In the genomic region with DNA sequence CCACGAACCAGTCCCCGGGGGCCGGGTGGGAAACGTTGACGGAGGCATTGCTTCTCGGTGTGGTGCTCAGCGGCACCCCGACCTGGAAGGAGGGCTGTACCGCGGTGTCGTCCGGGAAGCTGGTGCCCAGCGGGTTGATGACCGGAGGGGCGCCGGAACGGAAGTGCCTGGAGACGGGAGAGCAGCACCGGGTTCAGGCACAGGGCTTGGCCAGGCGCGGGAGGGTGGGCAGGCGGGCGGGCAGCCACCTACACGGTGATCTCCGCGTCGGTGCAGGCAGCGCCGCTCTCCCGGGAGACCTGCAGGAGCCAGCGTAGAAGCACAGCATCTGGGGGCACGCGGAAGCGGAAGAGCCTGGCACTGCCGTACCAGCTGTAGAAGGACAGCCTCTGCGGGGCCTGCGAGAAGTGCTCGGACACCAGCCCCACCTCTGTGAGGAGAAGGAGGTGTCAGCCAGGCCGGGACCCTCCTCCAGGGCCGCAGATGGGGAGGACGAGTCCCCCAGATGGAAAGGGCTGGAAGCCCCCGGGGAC, we compare ENCODE assay signal across 17 cellular contexts. TPM values are rescaled to one million over a fixed set of nuclear protein-coding genes. Genes with fewer than 3 reads are reported as not detected.
DNase-seq lines count a peak whose midpoint lies in the region; ATAC-seq, FAIRE-seq and TF ChIP-seq lines count a peak whose summit lies in the region.
"Had no signal": no experiment of that assay in that cellular context is flagged by ENCODE, and none has a peak within 500 bp of the region (broad histone marks: within the 10 kb centered on the region; RNA-seq: fewer than 3 reads in every experiment).

No MANE protein-coding gene starts in this region.

- H3K9me3 Mint-ChIP-seq in activated CD4-positive, alpha-beta T cell treated with anti-CD3 and anti-CD28 coated beads, Interleukin-2, amount 10 ng/mL, durations not matched to agents 7 days and 5 days, result no peaks in the 10 kb centered on the region
- H3K9me3 Mint-ChIP-seq: CD8-positive, alpha-beta T cell had no signal

- DNase-seq in right cardiac atrium (peak in 2 of 3 donors; percentile 39 to 69), right atrium auricular region (ENCODE audit: low spot score) (no peak), kidney (peak; percentile 75), neuronal stem cell (ENCODE audit: low spot score) (no peak), T1000 (lab: John Stamatoyannopoulos, UW) (no peak)
- DNase-seq in activated CD4-positive, alpha-beta T cell treated with anti-CD3 and anti-CD28 coated beads, Interleukin-2, amount 10 ng/mL, durations not matched to agents 7 days and 5 days, result no peak
- no peak for DNase-seq in activated CD4-positive, alpha-beta T cell treated with anti-CD3 and anti-CD28 coated beads for 4 hours
- DNase-seq: 8988T, DMS 273 treated with DMSO at 0.1 percent for 48 hours, DMS53, GM23248 had no signal

- no peak overlapping the region for H3K4me3 Mint-ChIP-seq in activated CD4-positive, alpha-beta T cell treated with anti-CD3 and anti-CD28 coated beads, Interleukin-2, amount 10 ng/mL, durations not matched to agents 7 days and 5 days
- H3K4me3 Mint-ChIP-seq: CD8-positive, alpha-beta T cell had no signal

- no peak for ATAC-seq in right cardiac atrium
- ATAC-seq: CD8-positive, alpha-beta T cell had no signal

- 91% methylated on average over 42 of the region's 42 CpGs for WGBS in right cardiac atrium
- no CpG with 5 or more reads among the region's 42 CpGs for WGBS in neuronal stem cell (ENCODE audit: extremely low coverage in 2 of 2, insufficient read length in 2 of 2, insufficient replicate concordance in 1 of 2), 2 donors

- peaks cover 1% of the 10 kb centered on the region for H3K27me3 Mint-ChIP-seq in activated CD4-positive, alpha-beta T cell treated with anti-CD3 and anti-CD28 coated beads, Interleukin-2, amount 10 ng/mL, durations not matched to agents 7 days and 5 days

- no peak overlapping the region for H2BK15ac ChIP-seq in neuronal stem cell (ENCODE audit: low read length)

- peaks cover 39% of the 10 kb centered on the region for H3K36me3 ChIP-seq in right atrium auricular region
- peaks cover 3 to 8% of the 10 kb centered on the region in 2 donors for H3K36me3 ChIP-seq in kidney (ENCODE audit: control insufficient read depth in 1 of 2, insufficient read depth in 2 of 2, low read length in 2 of 2)
- peaks cover 28 to 50% of the 10 kb centered on the region in 2 donors for H3K36me3 ChIP-seq in neuronal stem cell (replicated peaks in 1 of 2; ENCODE audit: control insufficient read depth in 2 of 2, insufficient read depth in 2 of 2, low read length in 2 of 2)

- no peak overlapping the region for H3K4ac ChIP-seq in neuronal stem cell (ENCODE audit: low read length)

- H3K9ac ChIP-seq in kidney (ENCODE audit: low read length in 2 of 2), result no peak overlapping the region
- H3K9ac ChIP-seq in neuronal stem cell (ENCODE audit: low read depth, low read length, poor library complexity), result peak overlapping the region; percentile 44
- H3K9ac ChIP-seq: BLaER1 treated with 17β-estradiol and CSF1 and Interleukin-3, amounts not matched to agents 10 nM and 100 nM; GM23248 had no signal

- H3K79me1 ChIP-seq in neuronal stem cell (ENCODE audit: low read depth, low read length), result peaks cover 17% of the 10 kb centered on the region

- H2BK5ac ChIP-seq in neuronal stem cell (ENCODE audit: low read length), result no peak overlapping the region

- no peak overlapping the region for H3K4me2 ChIP-seq in neuronal stem cell (ENCODE audit: insufficient read depth, low read length, poor library complexity, severe bottlenecking)
- H3K4me2 ChIP-seq: BLaER1 treated with 17β-estradiol and CSF1 and Interleukin-3, amounts not matched to agents 10 nM and 100 nM had no signal

- H3K23ac ChIP-seq in neuronal stem cell (ENCODE audit: low read depth, low read length, poor library complexity), result peak overlapping the region; percentile 55

- H3K9me3 ChIP-seq in right cardiac atrium (ENCODE audit: control insufficient read depth, low read length) (no peaks in the 10 kb centered on the region), right atrium auricular region (no peaks in the 10 kb centered on the region), kidney (ENCODE audit: control insufficient read depth in 1 of 2, low read length in 2 of 2) (no peaks in the 10 kb centered on the region), neuronal stem cell (replicated peaks in 1 of 2; ENCODE audit: control insufficient read depth in 2 of 2, insufficient read depth in 1 of 2, low read depth in 1 of 2, low read length in 2 of 2) (no peaks in the 10 kb centered on the region)
- H3K9me3 ChIP-seq: BLaER1 treated with 17β-estradiol and CSF1 and Interleukin-3, amounts not matched to agents 10 nM and 100 nM; HAP-1 had no signal

- peaks cover 6% of the 10 kb centered on the region for H3K36me3 Mint-ChIP-seq in activated CD4-positive, alpha-beta T cell treated with anti-CD3 and anti-CD28 coated beads, Interleukin-2, amount 10 ng/mL, durations not matched to agents 7 days and 5 days (ENCODE audit: low read depth)

- H3K27ac Mint-ChIP-seq in activated CD4-positive, alpha-beta T cell treated with anti-CD3 and anti-CD28 coated beads, Interleukin-2, amount 10 ng/mL, durations not matched to agents 7 days and 5 days, result no peak overlapping the region
- H3K27ac Mint-ChIP-seq: CD8-positive, alpha-beta T cell had no signal

- TF ChIP-seq CTCF in right atrium auricular region (IDR thresholded peaks at IDR 0.05) (no peak), kidney (IDR thresholded peaks at IDR 0.05; ENCODE audit: borderline replicate concordance, extremely low read depth, insufficient read depth) (no peak)

- no peak for FAIRE-seq in kidney (lab: Jason Lieb, UNC)
- FAIRE-seq: G401.6, GM12891 had no signal

- H2BK12ac ChIP-seq in neuronal stem cell (ENCODE audit: low read length), result no peak overlapping the region

- no peak overlapping the region for H4K8ac ChIP-seq in neuronal stem cell (ENCODE audit: low read depth, low read length)

- H4K91ac ChIP-seq in neuronal stem cell (ENCODE audit: low read depth, low read length, poor library complexity), result no peak overlapping the region

- peaks cover 13% of the 10 kb centered on the region for H3K4me1 Mint-ChIP-seq in activated CD4-positive, alpha-beta T cell treated with anti-CD3 and anti-CD28 coated beads, Interleukin-2, amount 10 ng/mL, durations not matched to agents 7 days and 5 days

- H3K4me1 ChIP-seq in right cardiac atrium (ENCODE audit: control insufficient read depth, insufficient read depth, low read length), result no peaks in the 10 kb centered on the region
- peaks cover 0 to 29% of the 10 kb centered on the region in 2 donors for H3K4me1 ChIP-seq in right atrium auricular region
- peaks cover 0 to 20% of the 10 kb centered on the region in 2 donors for H3K4me1 ChIP-seq in kidney (ENCODE audit: control insufficient read depth in 1 of 2, insufficient read depth in 1 of 2, low read depth in 1 of 2, low read length in 2 of 2)
- peaks cover 4 to 8% of the 10 kb centered on the region in 2 donors for H3K4me1 ChIP-seq in neuronal stem cell (ENCODE audit: control insufficient read depth in 2 of 2, insufficient read depth in 1 of 2, low read depth in 1 of 2, low read length in 2 of 2)
- H3K4me1 ChIP-seq: HAP-1 had no signal

- CTCF ChIA-PET in activated CD4-positive, alpha-beta T cell treated with anti-CD3 and anti-CD28 coated beads, Interleukin-2, amount 10 ng/mL, durations not matched to agents 7 days and 5 days (lab: Charles Lee), result no interaction called here

- H3K27ac ChIP-seq in right cardiac atrium (ENCODE audit: low read length) (no peak overlapping the region), right atrium auricular region (no peak overlapping the region), kidney (ENCODE audit: low read depth in 2 of 2, low read length in 2 of 2) (no peak overlapping the region), neuronal stem cell (replicated peaks; ENCODE audit: low read length) (no peak overlapping the region)
- H3K27ac ChIP-seq: BLaER1 treated with 17β-estradiol and CSF1 and Interleukin-3, amounts not matched to agents 10 nM and 100 nM; GM23248; HL-60 had no signal

- H3K4me3 ChIP-seq in right cardiac atrium (ENCODE audit: low read length) (no peak overlapping the region), right atrium auricular region (no peak overlapping the region), kidney (ENCODE audit: low read length in 2 of 2) (no peak overlapping the region), neuronal stem cell (ENCODE audit: low read length in 2 of 2) (no peak overlapping the region)
- H3K4me3 ChIP-seq: BLaER1 treated with 17β-estradiol and CSF1 and Interleukin-3, amounts not matched to agents 10 nM and 100 nM; GM23248; HAP-1 had no signal

- intact Hi-C loops in right cardiac atrium (cut with DNase I), result no loop called here
- intact Hi-C loops in kidney (cut with DNase I), result no loop called here

- H2AK5ac ChIP-seq in neuronal stem cell (ENCODE audit: low read depth, low read length), result no peak overlapping the region

- H2BK120ac ChIP-seq in neuronal stem cell (ENCODE audit: low read depth, low read length), result no peak overlapping the region

- POLR2A ChIA-PET in activated CD4-positive, alpha-beta T cell treated with anti-CD3 and anti-CD28 coated beads, Interleukin-2, amount 10 ng/mL, durations not matched to agents 7 days and 5 days (lab: Charles Lee), result no interaction called here

- H2AFZ ChIP-seq in neuronal stem cell (ENCODE audit: low read length), result no peak overlapping the region
- H2AFZ ChIP-seq: GM23248 had no signal

- no peak overlapping the region for H3K14ac ChIP-seq in neuronal stem cell (ENCODE audit: low read length)

- H3K27me3 ChIP-seq in right cardiac atrium (ENCODE audit: control insufficient read depth, insufficient read depth) (no peaks in the 10 kb centered on the region), right atrium auricular region (no peaks in the 10 kb centered on the region), neuronal stem cell (ENCODE audit: control insufficient read depth in 3 of 3, insufficient read depth in 3 of 3, low read depth in 1 of 3, low read length in 3 of 3) (peaks cover 0 to 5% (median 4%) of the 10 kb centered on the region in 3 experiments)
- H3K27me3 ChIP-seq: BLaER1 treated with 17β-estradiol and CSF1 and Interleukin-3, amounts not matched to agents 10 nM and 100 nM had no signal

- H3K18ac ChIP-seq in neuronal stem cell (ENCODE audit: low read length), result no peak overlapping the region

RNA-seq across cellular contexts. Expression of a gene that starts 4.3 kb away (rescaled TPM):
- 10 to 100 TPM; 28.0 to 39.5 (median 34.8) TPM for total RNA-seq in right cardiac atrium
- polyA plus RNA-seq in right cardiac atrium, result 33.2 TPM
- total RNA-seq in right atrium auricular region, result 10 to 100 TPM; 34.0 to 41.1 TPM
- 65.0 TPM for total RNA-seq in kidney
- 144 TPM for polyA plus RNA-seq in kidney (ENCODE audit: insufficient read depth, low read depth, low replicate concordance)
- 30.5 TPM for polyA plus RNA-seq in neuronal stem cell (2013, experiment 1 of 2)
- polyA plus RNA-seq in neuronal stem cell (2013, experiment 2 of 2), result 28.5 TPM
- 10 to 100 TPM; 85.2 to 99.2 TPM for total RNA-seq in activated CD4-positive, alpha-beta T cell treated with anti-CD3 and anti-CD28 coated beads, Interleukin-2, amount 10 ng/mL, durations not matched to agents 7 days and 5 days

RNA-seq across cellular contexts. Expression of a gene that starts 7.1 kb away (rescaled TPM):
- 10 to 100 TPM; 63.9 to 74.9 (median 69.3) TPM for total RNA-seq in right cardiac atrium
- polyA plus RNA-seq in right cardiac atrium, result 130 TPM
- total RNA-seq in right atrium auricular region, result 10 to 100 TPM; 89.0 to 90.3 TPM
- 59.1 TPM for total RNA-seq in kidney
- 201 TPM for polyA plus RNA-seq in kidney (ENCODE audit: insufficient read depth, low read depth, low replicate concordance)
- 68.8 TPM for polyA plus RNA-seq in neuronal stem cell (2013, experiment 1 of 2)
- polyA plus RNA-seq in neuronal stem cell (2013, experiment 2 of 2), result 73.1 TPM
- total RNA-seq in activated CD4-positive, alpha-beta T cell treated with anti-CD3 and anti-CD28 coated beads, Interleukin-2, amount 10 ng/mL, durations not matched to agents 7 days and 5 days, result 10 to 100 TPM; 78.4 to 80.0 TPM

RNA-seq across cellular contexts. Expression of a gene that starts 19.5 kb away (rescaled TPM):
- total RNA-seq in right cardiac atrium, result 10 to 100 TPM; 49.7 to 86.4 (median 66.0) TPM
- 73.1 TPM for polyA plus RNA-seq in right cardiac atrium
- 10 to 100 TPM; 45.4 to 45.8 TPM for total RNA-seq in right atrium auricular region
- 56.6 TPM for total RNA-seq in kidney
- 100 TPM for polyA plus RNA-seq in kidney (ENCODE audit: insufficient read depth, low read depth, low replicate concordance)
- 329 TPM for polyA plus RNA-seq in neuronal stem cell (2013, experiment 1 of 2)
- polyA plus RNA-seq in neuronal stem cell (2013, experiment 2 of 2), result 313 TPM
- 10 to 100 TPM; 27.0 to 30.9 TPM for total RNA-seq in activated CD4-positive, alpha-beta T cell treated with anti-CD3 and anti-CD28 coated beads, Interleukin-2, amount 10 ng/mL, durations not matched to agents 7 days and 5 days

RNA-seq across cellular contexts. Expression of a gene that starts 24.2 kb away (rescaled TPM):
- 10 to 100 TPM in 3 of 4 donors, 1 to 10 TPM in 1; 8.6 to 14.6 (median 13.3) TPM for total RNA-seq in right cardiac atrium
- polyA plus RNA-seq in right cardiac atrium, result 14.3 TPM
- 10 to 100 TPM; 10.6 to 18.7 TPM for total RNA-seq in right atrium auricular region
- total RNA-seq in kidney, result 23.8 TPM
- polyA plus RNA-seq in kidney (ENCODE audit: insufficient read depth, low read depth, low replicate concordance), result 58.9 TPM
- 17.1 TPM for polyA plus RNA-seq in neuronal stem cell (2013, experiment 1 of 2)
- polyA plus RNA-seq in neuronal stem cell (2013, experiment 2 of 2), result 17.8 TPM
- total RNA-seq in activated CD4-positive, alpha-beta T cell treated with anti-CD3 and anti-CD28 coated beads, Interleukin-2, amount 10 ng/mL, durations not matched to agents 7 days and 5 days, result 1 to 10 TPM; 5.3 to 6.9 TPM

RNA-seq across cellular contexts. Expression of a gene that starts 25.0 kb away (rescaled TPM):
- total RNA-seq in right cardiac atrium (10 to 100 TPM in 3 of 4 donors, 1 to 10 TPM in 1; 8.4 to 12.2 (median 10.6) TPM), right atrium auricular region (10 to 100 TPM; 12.9 to 19.4 TPM), kidney (24.6 TPM)
- polyA plus RNA-seq in right cardiac atrium (10.2 TPM), kidney (ENCODE audit: insufficient read depth, low read depth, low replicate concordance) (9.7 TPM)
- 19.3 TPM for polyA plus RNA-seq in neuronal stem cell (2013, experiment 1 of 2)
- polyA plus RNA-seq in neuronal stem cell (2013, experiment 2 of 2), result 18.9 TPM
- 10 to 100 TPM; 25.5 to 30.6 TPM for total RNA-seq in activated CD4-positive, alpha-beta T cell treated with anti-CD3 and anti-CD28 coated beads, Interleukin-2, amount 10 ng/mL, durations not matched to agents 7 days and 5 days

Comparison
In these comparisons a context has a peak if more than half of its experiments do, and no peak if none do; other contexts are left out.
1. DNase-seq: peak in right cardiac atrium (2 of 3) and kidney (single experiment); none in right atrium auricular region (single experiment), neuronal stem cell (single experiment), T1000 (single experiment), activated CD4-positive, alpha-beta T cell treated with anti-CD3 and anti-CD28 coated beads, Interleukin-2, amount 10 ng/mL, durations not matched to agents 7 days and 5 days (single experiment) and activated CD4-positive, alpha-beta T cell treated with anti-CD3 and anti-CD28 coated beads for 4 hours (0 of 2).